Comparison of ENCODE assay signal across 8 cellular contexts in the genomic region with DNA sequence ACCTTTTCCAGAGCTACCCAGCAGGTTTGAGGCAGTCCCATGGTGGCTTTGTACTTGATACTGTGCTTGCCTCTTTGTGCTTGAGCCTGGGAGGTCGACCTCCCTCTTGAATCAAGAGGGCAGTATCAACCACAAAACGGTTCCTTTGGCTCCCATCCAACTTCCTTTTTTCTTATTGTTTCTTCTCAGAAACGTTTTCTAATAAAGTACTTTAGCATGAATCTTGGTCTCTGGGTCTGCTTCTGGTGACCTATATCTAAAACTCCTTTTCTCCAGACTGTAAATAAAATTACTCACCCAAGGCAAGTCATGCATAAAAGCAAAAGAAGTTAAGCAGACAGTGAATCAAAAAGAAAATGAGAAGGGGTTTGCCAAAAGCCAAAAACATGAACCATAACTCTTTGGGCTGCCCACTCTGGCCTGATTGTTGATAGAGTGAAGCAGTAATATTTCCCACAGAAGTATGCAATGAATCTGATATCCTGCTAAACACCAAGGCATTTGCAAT.
DNase-seq lines count a peak whose midpoint lies in the region; ATAC-seq and TF ChIP-seq lines count a peak whose summit lies in the region.

No MANE protein-coding gene starts in this region.

- H3K4me1 Mint-ChIP-seq in osteocyte (ENCODE audit: unreplicated experiment) (peaks cover 27% of the 10 kb centered on the region), T-helper 17 cell (peaks cover 13% of the 10 kb centered on the region), neural progenitor cell (peaks cover 8% of the 10 kb centered on the region)

- H3K4me3 Mint-ChIP-seq in osteocyte (ENCODE audit: unreplicated experiment) (no peak overlapping the region), T-helper 17 cell (no peak overlapping the region), neural progenitor cell (no peak overlapping the region)

- H3K27ac Mint-ChIP-seq in osteocyte (ENCODE audit: unreplicated experiment), result peak overlapping the region; percentile 63
- no peak overlapping the region for H3K27ac Mint-ChIP-seq in T-helper 17 cell
- H3K27ac Mint-ChIP-seq in neural progenitor cell, result no peak overlapping the region

- H3K27me3 ChIP-seq in neural progenitor cell, result no peaks in the 10 kb centered on the region

- no peak overlapping the region for H3K27ac ChIP-seq in neural progenitor cell

- no peaks in the 10 kb centered on the region for H4K20me1 ChIP-seq in neural progenitor cell (ENCODE audit: low read depth)

- H3F3A ChIP-seq in neural progenitor cell (ENCODE audit: low read depth), result no peaks in the 10 kb centered on the region

- no peaks in the 10 kb centered on the region for H3K36me3 ChIP-seq in neural progenitor cell

- ATAC-seq in GM18861 (IDR thresholded peaks at IDR 0.05; ENCODE audit: unreplicated experiment), result peak; percentile 74
- peak; percentile 57 for ATAC-seq in HG02938 (IDR thresholded peaks at IDR 0.05; ENCODE audit: unreplicated experiment)
- no peak for ATAC-seq in T-helper 17 cell

- no peak overlapping the region for H3K4me3 ChIP-seq in neural progenitor cell

- H3K9me3 ChIP-seq in T-helper 17 cell (ENCODE audit: control insufficient read depth, low read length, poor library complexity, severe bottlenecking) (no peaks in the 10 kb centered on the region), neural progenitor cell (ENCODE audit: low read depth) (no peaks in the 10 kb centered on the region)

- no peak overlapping the region for H3K9ac ChIP-seq in neural progenitor cell

- DNase-seq in SKM-1 treated with dmso at 0.1 percent for 144 hours (lab: John Stamatoyannopoulos, UW; ENCODE audit: unreplicated experiment) (peak; percentile 45), osteocyte (ENCODE audit: extremely low spot score, unreplicated experiment) (no peak), NCI-H2171 (lab: John Stamatoyannopoulos, UW) (no peak), T-helper 17 cell (no peak), neural progenitor cell (ENCODE audit: low spot score) (no peak), GOT3 (lab: John Stamatoyannopoulos, UW) (no peak)

- H3K27me3 Mint-ChIP-seq in osteocyte (ENCODE audit: unreplicated experiment), result no peaks in the 10 kb centered on the region
- no peaks in the 10 kb centered on the region for H3K27me3 Mint-ChIP-seq in T-helper 17 cell
- H3K27me3 Mint-ChIP-seq in neural progenitor cell (ENCODE audit: insufficient read depth, low read depth), result peaks cover 4% of the 10 kb centered on the region

- no peaks in the 10 kb centered on the region for H3K79me2 ChIP-seq in neural progenitor cell (ENCODE audit: low read depth)

- no peaks in the 10 kb centered on the region for H3K36me3 Mint-ChIP-seq in osteocyte (ENCODE audit: unreplicated experiment)
- H3K36me3 Mint-ChIP-seq in T-helper 17 cell (ENCODE audit: low read depth), result no peaks in the 10 kb centered on the region
- H3K36me3 Mint-ChIP-seq in neural progenitor cell, result no peaks in the 10 kb centered on the region

- no peak overlapping the region for H2AFZ ChIP-seq in neural progenitor cell (replicated peaks)

- no peaks in the 10 kb centered on the region for H3K4me1 ChIP-seq in neural progenitor cell

- H3K9me3 Mint-ChIP-seq in osteocyte (ENCODE audit: unreplicated experiment), result no peaks in the 10 kb centered on the region
- H3K9me3 Mint-ChIP-seq in neural progenitor cell, result no peaks in the 10 kb centered on the region

- H3K4me2 ChIP-seq in neural progenitor cell, result no peak overlapping the region

- TF ChIP-seq CTCF in osteocyte (IDR thresholded peaks at IDR 0.05), result no peak
- no peak for TF ChIP-seq CTCF in neural progenitor cell (IDR thresholded peaks at IDR 0.05)
